22 cellular contexts compared by ENCODE assay signal in the genomic region with DNA sequence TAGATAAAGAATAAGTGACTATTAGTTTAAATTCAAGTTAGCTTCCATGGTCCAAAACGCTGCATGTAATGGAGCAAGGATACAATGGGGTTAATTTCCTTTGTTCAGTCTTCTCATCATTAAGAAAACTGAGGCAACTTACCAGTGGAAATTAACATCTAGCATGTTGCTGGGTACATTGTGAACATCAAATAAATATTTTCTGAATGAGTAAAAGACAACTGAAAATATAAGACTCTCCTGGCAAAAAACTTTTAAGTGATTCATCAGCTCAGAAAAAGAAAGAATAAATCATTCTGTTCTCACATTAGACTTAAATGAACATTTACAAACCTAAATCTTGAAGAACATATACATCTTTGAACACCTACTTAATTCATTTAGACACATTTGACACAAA.
"Had no signal": no experiment of that assay in that cellular context is flagged by ENCODE, and none has a peak within 500 bp of the region (broad histone marks: within the 10 kb centered on the region; RNA-seq: fewer than 3 reads in every experiment).

No MANE protein-coding gene starts in this region.

- H3K9me3 ChIP-seq: right atrium auricular region, suprapubic skin, thyroid gland had no signal

- H3K27me3 ChIP-seq: right atrium auricular region, suprapubic skin, thyroid gland had no signal

- H3K4me1 ChIP-seq: right atrium auricular region, suprapubic skin, thyroid gland had no signal

- FAIRE-seq: frontal cortex, keratinocyte, urothelium cell line had no signal

- H3K27me3 Mint-ChIP-seq: natural killer cell treated with Interleukin-12 subunit alpha and Interleukin-12 subunit beta and Interleukin-15 and Interleukin-18, amount 100 ng/mL, for 72 hours; type B pancreatic cell had no signal

- H3K9me3 Mint-ChIP-seq: immature natural killer cell; natural killer cell treated with Interleukin-12 subunit alpha and Interleukin-12 subunit beta and Interleukin-15 and Interleukin-18, amount 100 ng/mL, for 72 hours; stimulated activated effector memory CD8-positive, alpha-beta T cell treated with anti-CD3 and anti-CD28 coated beads, Interleukin-12 subunit alpha, Interleukin-12 subunit beta, amount 100 ng/mL, for 72 hours; type B pancreatic cell had no signal

- H3K36me3 Mint-ChIP-seq: immature natural killer cell; natural killer cell treated with Interleukin-12 subunit alpha and Interleukin-12 subunit beta and Interleukin-15 and Interleukin-18, amount 100 ng/mL, for 72 hours; stimulated activated effector memory CD8-positive, alpha-beta T cell treated with anti-CD3 and anti-CD28 coated beads, Interleukin-12 subunit alpha, Interleukin-12 subunit beta, amount 100 ng/mL, for 72 hours; type B pancreatic cell had no signal

- H3K36me3 ChIP-seq: right atrium auricular region, suprapubic skin, thyroid gland had no signal

- H3K27ac Mint-ChIP-seq: immature natural killer cell; natural killer cell treated with Interleukin-12 subunit alpha and Interleukin-12 subunit beta and Interleukin-15 and Interleukin-18, amount 100 ng/mL, for 72 hours; stimulated activated effector memory CD8-positive, alpha-beta T cell treated with anti-CD3 and anti-CD28 coated beads, Interleukin-12 subunit alpha, Interleukin-12 subunit beta, amount 100 ng/mL, for 72 hours; type B pancreatic cell had no signal

- H3K27ac ChIP-seq: dorsolateral prefrontal cortex, right atrium auricular region, suprapubic skin, thyroid gland had no signal

- ATAC-seq: left colon; left ventricle myocardium superior; natural killer cell treated with Interleukin-12 subunit alpha and Interleukin-12 subunit beta and Interleukin-15 and Interleukin-18, amount 100 ng/mL, for 72 hours; stimulated activated effector memory CD8-positive, alpha-beta T cell treated with anti-CD3 and anti-CD28 coated beads, Interleukin-12 subunit alpha, Interleukin-12 subunit beta, amount 100 ng/mL, for 72 hours; stimulated activated naive CD8-positive, alpha-beta T cell treated with anti-CD3 and anti-CD28 coated beads, Interleukin-15, Interleukin-2, amounts not matched to agents 100 U/mL and 50 U/mL, for 24 hours had no signal

- DNase-seq: cortex of kidney; dorsolateral prefrontal cortex; effector CD8-positive, alpha-beta T cell; immature natural killer cell; left colon; left ventricle myocardium superior; mesenchymal stem cell; midbrain; posterior cingulate gyrus; stimulated activated CD4-positive, alpha-beta T cell treated with anti-CD3 and anti-CD28 coated beads, Interleukin-4, amount 100 ng/mL, for 1 hour; stimulated activated CD8-positive, alpha-beta memory T cell treated with anti-CD3 and anti-CD28 coated beads, Interleukin-4, amount 100 ng/mL, for 48 hours; stimulated activated naive CD8-positive, alpha-beta T cell treated with anti-CD3 and anti-CD28 coated beads, Interleukin-15, Interleukin-2, amounts not matched to agents 100 U/mL and 50 U/mL, for 24 hours; thyroid gland had no signal

- H3K4me3 ChIP-seq: dorsolateral prefrontal cortex, lung, right atrium auricular region, suprapubic skin, thyroid gland had no signal

- H3K4me3 Mint-ChIP-seq: immature natural killer cell; natural killer cell treated with Interleukin-12 subunit alpha and Interleukin-12 subunit beta and Interleukin-15 and Interleukin-18, amount 100 ng/mL, for 72 hours; stimulated activated effector memory CD8-positive, alpha-beta T cell treated with anti-CD3 and anti-CD28 coated beads, Interleukin-12 subunit alpha, Interleukin-12 subunit beta, amount 100 ng/mL, for 72 hours; type B pancreatic cell had no signal

- H3K4me1 Mint-ChIP-seq: immature natural killer cell; stimulated activated effector memory CD8-positive, alpha-beta T cell treated with anti-CD3 and anti-CD28 coated beads, Interleukin-12 subunit alpha, Interleukin-12 subunit beta, amount 100 ng/mL, for 72 hours had no signal
